3 cellular contexts compared by ENCODE assay signal in genomic region chr1:177833631-177834030, GRCh38.
"Had no signal": no experiment of that assay in that cellular context is flagged by ENCODE, and none has a peak within 500 bp of the region (broad histone marks: within the 10 kb centered on the region; RNA-seq: fewer than 3 reads in every experiment).

No MANE protein-coding gene starts in this region.

- DNase-seq: GDM1, GF-D8 had no signal

- H3K4me3 ChIP-seq: GM12878 had no signal
